8 cellular contexts compared by ENCODE assay signal in genomic region chr5:42767491-42768105, GRCh38. TPM values are rescaled to one million over a fixed set of nuclear protein-coding genes. Genes with fewer than 3 reads are reported as not detected.
DNase-seq lines count a peak whose midpoint lies in the region; ATAC-seq and TF ChIP-seq lines count a peak whose summit lies in the region.

No MANE protein-coding gene starts in this region.

- POLR2A ChIA-PET in RWPE1 (lab: Yijun Ruan, JAX; ENCODE audit: low non-redundant PET): no interaction called here

- peak; percentile 66 for ATAC-seq in HG03378 (IDR thresholded peaks at IDR 0.05; ENCODE audit: unreplicated experiment)
- no peak for ATAC-seq in HG03460 (IDR thresholded peaks at IDR 0.05; ENCODE audit: unreplicated experiment)

- H3K4me3 ChIP-seq in fibroblast of villous mesenchyme (ENCODE audit: low read depth, low read length): no peak overlapping the region
- no peak overlapping the region for H3K4me3 ChIP-seq in retinal pigment epithelial cell (ENCODE audit: low read length)

- CTCF ChIA-PET in RWPE1 (lab: Yijun Ruan, JAX): interaction anchor here (0.5 to 1.5 kb wide), 15 partner anchors 12 to 1485 kb away, joined by 3 to 6 read pairs (median 3); partner anchors contain the start of gene GHR

- peak; percentile 71 for TF ChIP-seq CTCF in RWPE1 (conservative IDR thresholded peaks at IDR 0.05; ENCODE audit: low read depth)
- TF ChIP-seq CTCF in fibroblast of villous mesenchyme (IDR thresholded peaks at IDR 0.05; ENCODE audit: insufficient read depth, low read depth, low read length): peak; percentile 47
- peak; percentile 49 for TF ChIP-seq CTCF in retinal pigment epithelial cell (conservative IDR thresholded peaks at IDR 0.05; ENCODE audit: low read depth, low read length)

- H3K27ac ChIP-seq in RWPE1: no peak overlapping the region

- DNase-seq in DMS79 treated with DMSO at 0.1 percent for 48 hours (lab: John Stamatoyannopoulos, UW) (peak; percentile 5), DMS79 (lab: John Stamatoyannopoulos, UW) (no peak), RWPE1 (ENCODE audit: low spot score) (peak; percentile 30), fibroblast of villous mesenchyme (ENCODE audit: low read depth) (peak; percentile 34), retinal pigment epithelial cell (ENCODE audit: low read depth) (no peak), UCSD-AML1 (lab: John Stamatoyannopoulos, UW; ENCODE audit: unreplicated experiment) (no peak)

RNA-seq across cellular contexts. Expression of gene CCDC152, which starts 11.0 kb away (rescaled TPM):
- total RNA-seq in fibroblast of villous mesenchyme: 0.86 and 0.97 TPM in 2 replicates

RNA-seq across cellular contexts. Expression of gene SELENOP, which starts 44.1 kb away (rescaled TPM):
- total RNA-seq in fibroblast of villous mesenchyme: 15.5 and 31.1 TPM in 2 replicates

Comparison
In these comparisons a context has a peak if more than half of its experiments do, and no peak if none do; other contexts are left out.
1. DNase-seq: peak in DMS79 treated with DMSO at 0.1 percent for 48 hours (single experiment), RWPE1 (single experiment) and fibroblast of villous mesenchyme (single experiment); none in DMS79 (single experiment), retinal pigment epithelial cell (single experiment) and UCSD-AML1 (single experiment).
2. Peak in every context shown above with its lines, with median percentiles within 50 percentile points of each other: CTCF ChIP-seq.